Comparison of ENCODE assay signal across 16 cellular contexts in genomic region chr10:6306917-6307316, GRCh38.
DNase-seq lines count a peak whose midpoint lies in the region; ATAC-seq and TF ChIP-seq lines count a peak whose summit lies in the region.
"Had no signal": no experiment of that assay in that cellular context is flagged by ENCODE, and none has a peak within 500 bp of the region (broad histone marks: within the 10 kb centered on the region; RNA-seq: fewer than 3 reads in every experiment).

No MANE protein-coding gene starts in this region.

- no peaks in the 10 kb centered on the region for H4K20me1 ChIP-seq in DOHH2 (ENCODE audit: control insufficient read depth, insufficient read depth, low read depth, low read length)

- H3K27ac ChIP-seq in DOHH2 (ENCODE audit: low read depth, low read length) (no peak overlapping the region), trophoblast cell (ENCODE audit: low read depth, low read length) (no peak overlapping the region)
- H3K27ac ChIP-seq: HL-60 had no signal

- H3K4me2 ChIP-seq in DOHH2 (ENCODE audit: low read length) (no peak overlapping the region), trophoblast cell (ENCODE audit: low read length) (no peak overlapping the region)
- H3K4me2 ChIP-seq: A549, GM23338 had no signal

- no peak overlapping the region for H2BK5ac ChIP-seq in trophoblast cell (ENCODE audit: low read depth, low read length, poor library complexity)

- no peak overlapping the region for H3K4ac ChIP-seq in trophoblast cell (ENCODE audit: low read depth, low read length)

- TF ChIP-seq CTCF in DOHH2 (IDR thresholded peaks at IDR 0.05; ENCODE audit: low read depth, low read length, poor library complexity, severe bottlenecking): no peak

- peaks cover 5% of the 10 kb centered on the region for H3K36me3 Mint-ChIP-seq in IgD-negative memory B cell

- H4K91ac ChIP-seq in trophoblast cell (ENCODE audit: low read depth, low read length): no peak overlapping the region

- no peak overlapping the region for H2AK5ac ChIP-seq in trophoblast cell (ENCODE audit: low read length)

- H4K12ac ChIP-seq in trophoblast cell (ENCODE audit: low read depth, low read length): no peak overlapping the region

- H3K36me3 ChIP-seq in DOHH2 (ENCODE audit: control insufficient read depth, low read length): peaks cover 10% of the 10 kb centered on the region
- H3K36me3 ChIP-seq in trophoblast cell (ENCODE audit: control insufficient read depth in 1 of 2, insufficient read depth in 2 of 2, low read length in 2 of 2): peaks cover 0 to 3% of the 10 kb centered on the region in 2 experiments

- H2AFZ ChIP-seq in trophoblast cell (ENCODE audit: insufficient read depth, low read length, poor library complexity): no peak overlapping the region
- H2AFZ ChIP-seq: GM23338 had no signal

- WGBS in trophoblast cell (ENCODE audit: extremely low coverage, insufficient coverage, insufficient read length): no CpG with 5 or more reads among the region's 4 CpGs

- no peaks in the 10 kb centered on the region for H3K9me2 ChIP-seq in DOHH2 (replicated peaks; ENCODE audit: control insufficient read depth, low read length)

- H3K27ac Mint-ChIP-seq in IgD-negative memory B cell: peak overlapping the region in 2 of 3 donors; percentile 14 to 43
- H3K27ac Mint-ChIP-seq: GM23338, H9, HFFc6 had no signal

- H3K9me3 Mint-ChIP-seq in IgD-negative memory B cell: peaks cover 0 to 3% (median 1%) of the 10 kb centered on the region in 3 donors
- H3K9me3 Mint-ChIP-seq: HFFc6 had no signal

- no peak overlapping the region for H4K8ac ChIP-seq in trophoblast cell (ENCODE audit: low read depth, low read length)

- H3K18ac ChIP-seq in trophoblast cell (ENCODE audit: low read length): no peak overlapping the region

- H3K14ac ChIP-seq in trophoblast cell (ENCODE audit: low read length): no peak overlapping the region

- H3K79me2 ChIP-seq in DOHH2 (ENCODE audit: control insufficient read depth, low read length) (no peaks in the 10 kb centered on the region), trophoblast cell (ENCODE audit: control insufficient read depth, insufficient read depth, low read length, poor library complexity) (no peaks in the 10 kb centered on the region)

- 0 out of 2 replicates have a peak overlapping the region, but pooled peaks have one; percentile 2 for H3K4me3 ChIP-seq in DOHH2 (ENCODE audit: low read length)
- no peak overlapping the region for H3K4me3 ChIP-seq in trophoblast cell (ENCODE audit: low read depth, low read length)
- H3K4me3 ChIP-seq: A549, GM23338 had no signal

- peaks cover 7% of the 10 kb centered on the region; the same call in 1 of the 2 replicates for H3F3A ChIP-seq in DOHH2 (ENCODE audit: control insufficient read depth, insufficient read depth)

- peak overlapping the region in 1 of 4 donors; percentile 58 for H3K4me3 Mint-ChIP-seq in IgD-negative memory B cell
- H3K4me3 Mint-ChIP-seq: CD8-positive, alpha-beta memory T cell; GM23338; H9; HFFc6 had no signal

- no peak overlapping the region for H2BK120ac ChIP-seq in trophoblast cell (ENCODE audit: insufficient read depth, low read length, poor library complexity)

- H3K27me3 ChIP-seq in DOHH2 (ENCODE audit: control insufficient read depth, low read length): no peaks in the 10 kb centered on the region
- no peaks in the 10 kb centered on the region for H3K27me3 ChIP-seq in trophoblast cell (ENCODE audit: insufficient read depth, low read length)

- peak overlapping the region; percentile 40 for H3K9ac ChIP-seq in trophoblast cell (ENCODE audit: low read length)

- H3K23ac ChIP-seq in trophoblast cell (ENCODE audit: low read length): no peak overlapping the region

- no peak for ATAC-seq in HG03095 (IDR thresholded peaks at IDR 0.05; ENCODE audit: unreplicated experiment)
- no peak for ATAC-seq in Right ventricle myocardium superior (ENCODE audit: poor library complexity)
- ATAC-seq: A549, GM23338 had no signal

- no peaks in the 10 kb centered on the region for H3K27me3 Mint-ChIP-seq in IgD-negative memory B cell

- no peak overlapping the region for H2BK12ac ChIP-seq in trophoblast cell (ENCODE audit: low read length)

- no peaks in the 10 kb centered on the region for H3K79me1 ChIP-seq in trophoblast cell (ENCODE audit: low read length)

- H3K9me3 ChIP-seq in DOHH2 (ENCODE audit: control insufficient read depth, insufficient read depth, low read length) (peaks cover 12% of the 10 kb centered on the region), trophoblast cell (ENCODE audit: insufficient read depth, low read depth, low read length) (peaks cover 4% of the 10 kb centered on the region)

- intact Hi-C loops in Right ventricle myocardium superior (cut with DNase I): loop anchor here (10.0 kb wide), 1 partner anchor 48 kb away; no protein-coding TSS in a partner anchor

- peaks cover 21 to 26% (median 22%) of the 10 kb centered on the region in 3 donors for H3K4me1 Mint-ChIP-seq in IgD-negative memory B cell
- H3K4me1 Mint-ChIP-seq: CD8-positive, alpha-beta memory T cell; GM23338; H9 had no signal

- DNase-seq in trophoblast cell (no peak), Right ventricle myocardium superior (no peak)
- no peak for DNase-seq in activated effector memory CD4-positive, alpha-beta T cell treated with Interleukin-2 at 50 U/mL for 16 hours
- DNase-seq: Caco-2; CD8-positive, alpha-beta memory T cell; DND-41; GF-D8; H9; HFFc6; KG1 had no signal

- H3K4me1 ChIP-seq in DOHH2 (ENCODE audit: control insufficient read depth, low read length) (peaks cover 47% of the 10 kb centered on the region), trophoblast cell (ENCODE audit: control insufficient read depth in 1 of 2, insufficient read depth in 2 of 2, low read length in 2 of 2) (peaks cover 0 to 4% of the 10 kb centered on the region in 2 experiments)
- H3K4me1 ChIP-seq: Caco-2 had no signal
